Comparison of ENCODE assay signal across 18 cellular contexts in the genomic region with DNA sequence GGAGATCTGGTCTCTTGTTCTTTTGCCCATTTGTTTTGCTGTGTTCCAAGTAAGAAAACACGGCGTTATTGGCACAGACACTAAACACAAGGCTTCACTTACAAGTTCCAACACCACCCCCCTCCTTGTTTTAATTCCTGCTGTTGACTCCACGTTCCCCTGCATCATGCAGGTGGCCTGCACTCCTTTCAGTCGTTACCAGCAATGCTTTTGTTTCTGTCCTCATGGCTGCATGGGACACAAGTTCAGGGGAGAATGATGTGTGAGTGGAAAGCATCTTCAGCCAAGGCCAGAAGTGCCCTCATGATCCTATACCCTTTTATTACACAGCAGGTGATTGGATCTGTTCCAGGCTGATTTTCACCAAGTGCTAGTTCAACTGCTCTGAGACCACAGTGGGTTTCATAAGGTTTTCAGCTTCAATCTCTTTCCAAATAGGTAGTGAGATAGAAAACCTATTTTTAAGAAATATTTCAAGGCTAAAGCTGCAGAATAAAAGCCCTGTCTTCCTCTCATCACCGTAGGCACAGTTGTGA.
"Had no signal": no experiment of that assay in that cellular context is flagged by ENCODE, and none has a peak within 500 bp of the region (broad histone marks: within the 10 kb centered on the region; RNA-seq: fewer than 3 reads in every experiment).

No MANE protein-coding gene starts in this region.

- H3K9ac ChIP-seq: neural progenitor cell, parathyroid adenoma had no signal

- H3K4me2 ChIP-seq: neural progenitor cell had no signal

- H3K4me3 Mint-ChIP-seq: activated CD4-positive, alpha-beta memory T cell treated with anti-CD3 and anti-CD28 coated beads for 36 hours; activated naive CD8-positive, alpha-beta T cell; activated T-cell treated with anti-CD3 and anti-CD28 coated beads, Interleukin-2, amount 50 U/mL, for 4 hours; mesothelial cell of epicardium; neural progenitor cell had no signal

- H3K27ac Mint-ChIP-seq: activated CD4-positive, alpha-beta memory T cell treated with anti-CD3 and anti-CD28 coated beads for 36 hours; activated naive CD8-positive, alpha-beta T cell; neural progenitor cell had no signal

- H3K27me3 ChIP-seq: breast epithelium, gastroesophageal sphincter, neural progenitor cell, thyroid gland had no signal

- H3K4me3 ChIP-seq: breast epithelium, gastroesophageal sphincter, lower lobe of right lung, neural progenitor cell, skin epidermis, thyroid gland had no signal

- FAIRE-seq: colon, urothelium cell line had no signal

- H3K27me3 Mint-ChIP-seq: activated CD4-positive, alpha-beta memory T cell treated with anti-CD3 and anti-CD28 coated beads for 36 hours; activated naive CD8-positive, alpha-beta T cell had no signal

- DNase-seq: activated CD4-positive, alpha-beta memory T cell treated with anti-CD3 and anti-CD28 coated beads for 36 hours; activated CD4-positive, CD25-positive, alpha-beta regulatory T cell treated with anti-CD3 and anti-CD28 coated beads, Interleukin-2, amount 50 U/mL, for 72 hours; activated effector memory CD4-positive, alpha-beta T cell treated with anti-CD3 and anti-CD28 coated beads, Interleukin-2, amount 50 U/mL, for 16 hours; activated T-cell treated with anti-CD3 and anti-CD28 coated beads, Interleukin-2, amount 50 U/mL, for 4 hours; effector CD8-positive, alpha-beta T cell; kidney glomerular epithelial cell; lower lobe of right lung; T-helper 9 cell; thyroid gland had no signal

- H3K36me3 ChIP-seq: breast epithelium, gastroesophageal sphincter, lower lobe of right lung, neural progenitor cell, thyroid gland had no signal

- H3K4me1 ChIP-seq: breast epithelium, gastroesophageal sphincter, lower lobe of right lung, parathyroid adenoma, thyroid gland had no signal

- H3K9me3 ChIP-seq: breast epithelium, gastroesophageal sphincter, lower lobe of right lung, thyroid gland had no signal

- H3K27ac ChIP-seq: breast epithelium, lower lobe of right lung, neural progenitor cell, parathyroid adenoma, skin epidermis, thyroid gland had no signal

- H2AFZ ChIP-seq: neural progenitor cell, parathyroid adenoma had no signal

- H3K79me2 ChIP-seq: parathyroid adenoma had no signal

- H3K9me3 Mint-ChIP-seq: mesothelial cell of epicardium had no signal

- ATAC-seq: activated T-cell treated with anti-CD3 and anti-CD28 coated beads, Interleukin-2, amount 50 U/mL, for 4 hours; lower lobe of right lung had no signal

- H3K36me3 Mint-ChIP-seq: activated CD4-positive, alpha-beta memory T cell treated with anti-CD3 and anti-CD28 coated beads for 36 hours; activated naive CD8-positive, alpha-beta T cell; mesothelial cell of epicardium; neural progenitor cell had no signal
